In the genomic region with DNA sequence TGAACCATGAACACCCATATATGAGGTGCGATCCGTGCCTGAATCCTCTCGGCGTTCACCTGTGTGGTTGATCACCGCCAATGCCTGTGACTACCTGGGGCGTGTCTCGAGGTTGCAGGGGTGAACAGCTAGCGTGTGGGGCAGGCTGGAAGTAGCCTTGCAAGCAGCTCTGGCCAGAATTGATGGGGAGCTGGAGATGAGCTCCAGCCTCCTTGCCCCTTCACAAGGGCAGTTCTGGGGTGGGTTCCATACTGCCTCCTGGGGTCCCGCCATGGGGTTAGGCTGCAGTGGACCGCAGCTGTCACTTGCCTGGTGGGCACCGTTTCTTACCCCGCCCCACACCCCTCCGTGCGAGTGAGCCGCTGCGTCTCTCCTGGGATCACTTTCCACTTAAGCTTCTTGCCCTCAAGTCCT, we compare ENCODE assay signal across 10 cellular contexts.
"Had no signal": no experiment of that assay in that cellular context is flagged by ENCODE, and none has a peak within 500 bp of the region (broad histone marks: within the 10 kb centered on the region; RNA-seq: fewer than 3 reads in every experiment).

No MANE protein-coding gene starts in this region.

- H3K4me3 Mint-ChIP-seq: activated naive CD4-positive, alpha-beta T cell treated with anti-CD3 and anti-CD28 coated beads for 36 hours; activated T-helper 1 cell treated with anti-CD3 and anti-CD28 coated beads, Interleukin-12 subunit alpha, Interleukin-12 subunit beta, Interleukin-2, Interleukin-4 antibody, amounts not matched to agents 30 ng/mL and 10 ng/mL and 1 ng/mL, durations not matched to agents 14 hours and 24 hours and 36 hours; natural killer cell had no signal

- H3K9me3 Mint-ChIP-seq: activated naive CD4-positive, alpha-beta T cell treated with anti-CD3 and anti-CD28 coated beads for 36 hours; activated T-helper 1 cell treated with anti-CD3 and anti-CD28 coated beads, Interleukin-12 subunit alpha, Interleukin-12 subunit beta, Interleukin-2, Interleukin-4 antibody, amounts not matched to agents 30 ng/mL and 10 ng/mL and 1 ng/mL, durations not matched to agents 14 hours and 24 hours and 36 hours; natural killer cell had no signal

- H3K4me1 Mint-ChIP-seq: natural killer cell had no signal

- H3K36me3 Mint-ChIP-seq: natural killer cell had no signal

- DNase-seq: activated CD4-positive, alpha-beta T cell treated with anti-CD3 and anti-CD28 coated beads, Interleukin-2, amount 50 U/mL, for 4 hours; activated naive CD4-positive, alpha-beta T cell treated with anti-CD3 and anti-CD28 coated beads for 36 hours; erythroblast; hippocampal formation; mucosa of descending colon; natural killer cell; occipital lobe; retina; T-helper 2 cell had no signal

- ATAC-seq: mucosa of descending colon, natural killer cell had no signal

- H3K27ac Mint-ChIP-seq: activated naive CD4-positive, alpha-beta T cell treated with anti-CD3 and anti-CD28 coated beads for 36 hours; activated T-helper 1 cell treated with anti-CD3 and anti-CD28 coated beads, Interleukin-12 subunit alpha, Interleukin-12 subunit beta, Interleukin-2, Interleukin-4 antibody, amounts not matched to agents 30 ng/mL and 10 ng/mL and 1 ng/mL, durations not matched to agents 14 hours and 24 hours and 36 hours; natural killer cell had no signal
